Comparison of ENCODE assay signal across 1 cellular context in the genomic region with DNA sequence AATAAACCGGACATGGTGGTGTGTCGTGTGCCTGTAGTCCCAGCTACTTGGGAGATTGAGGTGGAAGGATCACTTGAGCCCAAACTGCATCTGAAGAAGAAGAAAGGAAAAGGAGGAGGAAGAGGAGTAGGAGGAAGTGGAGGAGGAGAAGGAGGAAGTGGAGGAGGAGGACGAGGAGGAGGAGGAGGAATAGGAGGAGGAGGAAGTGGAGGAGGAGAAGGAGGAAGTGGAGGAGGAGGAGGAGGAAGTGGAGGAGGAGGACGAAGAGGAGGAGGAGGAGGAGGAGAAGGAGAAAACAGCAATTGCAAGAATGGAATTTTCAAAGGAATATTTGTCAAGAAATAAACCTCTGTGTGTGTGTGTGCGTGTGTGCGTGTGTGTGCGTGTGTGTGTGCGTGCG.
TF ChIP-seq lines count a peak whose summit lies in the region.

No MANE protein-coding gene starts in this region.

TF ChIP-seq in HEK293, 187 proteins besides CTCF, POLR2A, EP300 and RAD21 (continued from another document):
- 0 out of 2 replicates have a peak, but pooled peaks have one; percentile 43 for TF ChIP-seq ZSCAN4 (tag by site-specific recombination; IDR thresholded peaks at IDR 0.05)
- TF ChIP-seq ZFHX2 (tag by site-specific recombination; conservative IDR thresholded peaks at IDR 0.05) = peak; percentile 44; the same call in 1 of the 2 replicates
- peak; percentile 64; the same call in 1 of the 2 replicates for TF ChIP-seq EGR2 (tag by site-specific recombination; IDR thresholded peaks at IDR 0.05; ENCODE audit: low read depth)
